9 cellular contexts compared by ENCODE assay signal in genomic region chr7:98168181-98168903, GRCh38. TPM values are rescaled to one million over a fixed set of nuclear protein-coding genes. Genes with fewer than 3 reads are reported as not detected.
DNase-seq lines count a peak whose midpoint lies in the region; ATAC-seq and TF ChIP-seq lines count a peak whose summit lies in the region.
"Had no signal": no experiment of that assay in that cellular context is flagged by ENCODE, and none has a peak within 500 bp of the region (broad histone marks: within the 10 kb centered on the region; RNA-seq: fewer than 3 reads in every experiment).

No MANE protein-coding gene starts in this region.

- H3K27ac ChIP-seq in 22Rv1: no peak overlapping the region
- H3K27ac ChIP-seq in esophagus squamous epithelium: no peak overlapping the region
- peak overlapping the region; percentile 31 for H3K27ac ChIP-seq in temporal lobe (ENCODE audit: low read depth, low read length)

- ATAC-seq in HG03442 (IDR thresholded peaks at IDR 0.05; ENCODE audit: unreplicated experiment): peak; percentile 79

- peaks cover 19% of the 10 kb centered on the region for H3K4me1 Mint-ChIP-seq in neural crest cell

- peaks cover 0 to 8% (median 0%) of the 10 kb centered on the region in 3 donors for H3K4me1 ChIP-seq in esophagus squamous epithelium

- peaks cover 0 to 46% (median 3%) of the 10 kb centered on the region in 3 donors for H3K36me3 ChIP-seq in esophagus squamous epithelium

- TF ChIP-seq CTCF in 22Rv1 (IDR thresholded peaks at IDR 0.05): peak; percentile 98
- peak; percentile 53; the same call in 1 of the 2 replicates for TF ChIP-seq CTCF in GM12874 (IDR thresholded peaks at IDR 0.05; ENCODE audit: insufficient read depth, low read depth, low read length)
- peak; percentile 75 to 89 (median 84) for TF ChIP-seq CTCF in esophagus squamous epithelium (IDR thresholded peaks at IDR 0.05)
- TF ChIP-seq CTCF in neural crest cell (conservative IDR thresholded peaks at IDR 0.05): peak; percentile 97

- no peak for TF ChIP-seq POLR2A in esophagus squamous epithelium (IDR thresholded peaks at IDR 0.05)

- no peak overlapping the region for H3K27ac Mint-ChIP-seq in neural crest cell (ENCODE audit: unreplicated experiment)

- no peaks in the 10 kb centered on the region for H3K9me3 ChIP-seq in esophagus squamous epithelium

- peak; percentile 59 for DNase-seq in NOMO-1 treated with DMSO at 0.1 percent for 48 hours (lab: John Stamatoyannopoulos, UW; ENCODE audit: unreplicated experiment)
- DNase-seq in activated T-cell treated with anti-CD3 and anti-CD28 coated beads, Interleukin-2, amount 50 U/mL, for 1 hour: peak; percentile 45
- DNase-seq in esophagus squamous epithelium (lab: John Stamatoyannopoulos, UW): no peak
- DNase-seq in neural crest cell (ENCODE audit: low read depth, low spot score): peak; percentile 66

- no peak overlapping the region for H3K4me3 Mint-ChIP-seq in neural crest cell

- intact Hi-C loops in esophagus squamous epithelium (cut with DNase I): loop anchor here (5.0 kb wide), 1 partner anchor 61 kb away; the partner anchor contains the start of gene LMTK2

- H3K9me3 Mint-ChIP-seq in neural crest cell: no peaks in the 10 kb centered on the region

- no peaks in the 10 kb centered on the region for H3K27me3 Mint-ChIP-seq in neural crest cell (ENCODE audit: low read depth)

- no peaks in the 10 kb centered on the region for H3K36me3 Mint-ChIP-seq in neural crest cell (ENCODE audit: low read depth)

- WGBS in esophagus squamous epithelium, 2 donors: 63 to 64% methylated on average over 17 of the region's 17 CpGs

- H3K27me3 ChIP-seq in esophagus squamous epithelium: no peaks in the 10 kb centered on the region

- no peak overlapping the region for H3K4me3 ChIP-seq in esophagus squamous epithelium

RNA-seq across cellular contexts. Expression of gene BHLHA15, which starts 42.9 kb away (rescaled TPM):
- total RNA-seq in esophagus squamous epithelium (1 to 10 TPM in 3 of 4 donors, under 1 TPM in 1; 0.82 to 8.0 (median 2.3) TPM), neural crest cell (not detected in 2 replicates), temporal lobe (10.6 TPM)
- total RNA-seq: urinary bladder had no signal
